ENCODE assay signal across 13 cellular contexts in genomic region chr1:8970870-8971337, GRCh38. TPM values are rescaled to one million over a fixed set of nuclear protein-coding genes. Genes with fewer than 3 reads are reported as not detected.
DNase-seq lines count a peak whose midpoint lies in the region; ATAC-seq, FAIRE-seq and TF ChIP-seq lines count a peak whose summit lies in the region.
"Had no signal": no experiment of that assay in that cellular context is flagged by ENCODE, and none has a peak within 500 bp of the region (broad histone marks: within the 10 kb centered on the region; RNA-seq: fewer than 3 reads in every experiment).

No MANE protein-coding gene starts in this region.

- CTCF ChIA-PET in Calu3 (lab: Charles Lee): no interaction called here

- ATAC-seq in GM21423 (IDR thresholded peaks at IDR 0.05; ENCODE audit: unreplicated experiment) (peak; percentile 65), T-helper 17 cell (peak; percentile 96), HG02798 (IDR thresholded peaks at IDR 0.05; ENCODE audit: poor library complexity, unreplicated experiment) (no peak)

- H3K36me3 Mint-ChIP-seq in T-helper 17 cell (ENCODE audit: low read depth): peaks cover 6% of the 10 kb centered on the region
- H3K36me3 Mint-ChIP-seq in Calu3 (ENCODE audit: insufficient read depth, unreplicated experiment): no peaks in the 10 kb centered on the region

- H3K4me1 Mint-ChIP-seq in T-helper 17 cell: peaks cover 36% of the 10 kb centered on the region
- no peaks in the 10 kb centered on the region for H3K4me1 Mint-ChIP-seq in Calu3 (ENCODE audit: low read depth, unreplicated experiment)

- H3K9me3 Mint-ChIP-seq in Calu3 (ENCODE audit: low read depth, unreplicated experiment): no peaks in the 10 kb centered on the region

- DNase-seq in CD1c-positive myeloid dendritic cell (ENCODE audit: extremely low spot score) (peak; percentile 5), T-helper 17 cell (no peak), hepatic stellate cell (ENCODE audit: low spot score) (no peak), Calu3 (no peak), urothelium cell line (ENCODE audit: low spot score) (no peak)
- DNase-seq in central memory CD4-positive, alpha-beta T cell: peak; percentile 66
- DNase-seq: BE2C, kidney glomerular epithelial cell, NCI-H1105 had no signal

- BruUV-seq in Calu3 (replicated peaks; lab: Mats Ljungman, UMichigan): no TSS peak

- H3K27ac Mint-ChIP-seq in T-helper 17 cell (peak overlapping the region; percentile 41), Calu3 (ENCODE audit: unreplicated experiment) (no peak overlapping the region)

- no peak for TF ChIP-seq CTCF in Calu3 (IDR thresholded peaks at IDR 0.05; ENCODE audit: unreplicated experiment)

- FAIRE-seq in urothelium cell line (lab: Jason Lieb, UNC): no peak

- intact Hi-C loops in Calu3 (cut with micrococcal nuclease; ENCODE audit: unreplicated experiment): no loop called here

- H3K27me3 Mint-ChIP-seq in T-helper 17 cell (no peaks in the 10 kb centered on the region), Calu3 (ENCODE audit: unreplicated experiment) (peaks cover 23% of the 10 kb centered on the region)

- no peaks in the 10 kb centered on the region for H3K9me3 ChIP-seq in T-helper 17 cell (ENCODE audit: control insufficient read depth, low read length, poor library complexity, severe bottlenecking)
- H3K9me3 ChIP-seq: BE2C, esophagus muscularis mucosa had no signal

- H3K4me3 Mint-ChIP-seq in T-helper 17 cell (peak overlapping the region; percentile 96), Calu3 (ENCODE audit: low read depth, unreplicated experiment) (no peak overlapping the region)

RNA-seq across cellular contexts. Expression of gene CA6, which starts 25.2 kb away (rescaled TPM):
- total RNA-seq in T-helper 17 cell (1 to 10 TPM in 1 of 2 donors, not detected in 1; 1.6 TPM), Calu3 (2022) (not detected in 2 replicates)
- total RNA-seq: esophagus muscularis mucosa, posterior vena cava had no signal

RNA-seq across cellular contexts. Expression of gene SLC2A7, which starts 55.3 kb away (rescaled TPM):
- total RNA-seq in T-helper 17 cell: not detected
- total RNA-seq in Calu3 (2022): not detected in 2 replicates
- total RNA-seq: esophagus muscularis mucosa, posterior vena cava had no signal

Comparison
In these comparisons a context has a peak if more than half of its experiments do, and no peak if none do; other contexts are left out.
1. DNase-seq: peak in CD1c-positive myeloid dendritic cell (single experiment) and central memory CD4-positive, alpha-beta T cell (single experiment); none in T-helper 17 cell (0 of 3), hepatic stellate cell (single experiment), Calu3 (single experiment) and urothelium cell line (single experiment).